8 cellular contexts compared by ENCODE assay signal in the genomic region with DNA sequence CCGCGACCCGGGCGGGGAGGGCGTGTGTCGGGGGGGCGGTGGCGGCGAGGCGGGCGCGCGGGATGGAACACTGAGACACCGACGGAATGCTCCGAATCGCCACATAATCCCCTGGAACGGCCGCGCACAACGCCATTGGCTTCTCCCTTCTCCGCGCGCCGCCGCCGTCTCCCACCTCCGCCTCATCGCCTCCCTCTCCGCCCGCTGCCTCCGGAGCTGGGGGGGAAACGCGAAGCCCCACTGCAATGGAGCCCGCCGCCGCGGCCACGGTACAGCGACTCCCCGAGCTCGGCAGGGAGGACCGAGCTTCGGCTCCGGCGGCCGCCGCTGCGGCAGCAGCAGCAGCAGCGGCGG. TPM values are rescaled to one million over a fixed set of nuclear protein-coding genes. Genes with fewer than 3 reads are reported as not detected.
DNase-seq lines count a peak whose midpoint lies in the region; ATAC-seq, FAIRE-seq and TF ChIP-seq lines count a peak whose summit lies in the region.

A gene (plus strand): TSS at position 103 of the 354 bp plus-strand sequence. CDS start 143 bp downstream, at position 246.

- TF ChIP-seq CTCF in AG10803 (conservative IDR thresholded peaks at IDR 0.05; ENCODE audit: low read length) (no peak), GM12878 (IDR thresholded peaks at IDR 0.05 in 2 of 3, conservative IDR thresholded peaks at IDR 0.05 in 1 of 3; ENCODE audit: control insufficient read depth in 2 of 3, extremely low read depth in 1 of 3, insufficient read depth in 1 of 3, low read depth in 3 of 3, low read length in 3 of 3) (no peak), lower leg skin (IDR thresholded peaks at IDR 0.05) (no peak), transverse colon (IDR thresholded peaks at IDR 0.05) (no peak)

- intact Hi-C loops in GM12878 (cut with micrococcal nuclease; ENCODE audit: unreplicated experiment): loop anchor here (1.0 to 10.0 kb wide), 6 partner anchors 123 to 719 kb away; a partner anchor contains a TSS
- intact Hi-C loops in lower leg skin (cut with DNase I; ENCODE audit: low total_unique reads): loop anchor here (10.0 kb wide), 2 partner anchors 99 to 259 kb away; no protein-coding TSS in a partner anchor
- intact Hi-C loops in transverse colon (cut with DNase I; ENCODE audit: low total_unique reads): loop anchor here (10.0 kb wide), 1 partner anchor 131 kb away; no protein-coding TSS in a partner anchor

- CTCF ChIA-PET in GM12878 (lab: Yijun Ruan, JAX): interaction anchor here (0.6 to 6.6 kb wide), 22 partner anchors 21 to 724 kb away, joined by 3 to 57 read pairs (median 4); no protein-coding TSS in a partner anchor

- no peaks in the 10 kb centered on the region for H3K36me3 ChIP-seq in GM12878 (ENCODE audit: control insufficient read depth in 2 of 2, insufficient read depth in 2 of 2, low read length in 1 of 2)
- H3K36me3 ChIP-seq in transverse colon: no peaks in the 10 kb centered on the region

- peak within 1 kb of the TSS; percentile 63 for H3K4me2 ChIP-seq in GM12878 (ENCODE audit: control insufficient read depth, insufficient read depth)

- no peak for DNase-seq in AG10803 (ENCODE audit: low read depth)
- DNase-seq in GM12878 (ENCODE audit: low read depth, low spot score): no peak
- DNase-seq in lower leg skin (ENCODE audit: low spot score in 2 of 2): no peak
- no peak for DNase-seq in transverse colon
- no peak for DNase-seq in GOT3 (lab: John Stamatoyannopoulos, UW)
- DNase-seq in cerebellar cortex (ENCODE audit: low spot score): no peak

- no TSS peak for BruUV-seq in GM12878 (replicated peaks; lab: Mats Ljungman, UMichigan)

- H3K27ac ChIP-seq in GM12878 (ENCODE audit: control insufficient read depth, insufficient read depth) (peak within 1 kb of the TSS; percentile 54), transverse colon (peak within 1 kb of the TSS; percentile 97 to 99 (median 98))

- peaks cover 24% of the 10 kb centered on the region for H3K79me2 ChIP-seq in GM12878 (ENCODE audit: control insufficient read depth, insufficient read depth, low read length)

- no peak for TF ChIP-seq RAD21 in GM12878 (IDR thresholded peaks at IDR 0.05; ENCODE audit: insufficient read depth, low read depth, low read length)

- H3K4me1 ChIP-seq in GM12878 (ENCODE audit: control insufficient read depth, insufficient read depth, low read length): 0 out of 2 replicates have a peak, but pooled peaks cover 2% of the 10 kb centered on the region
- peaks cover 6 to 42% (median 20%) of the 10 kb centered on the region in 4 donors for H3K4me1 ChIP-seq in transverse colon

- H3K27me3 ChIP-seq in GM12878 (replicated peaks in 1 of 2; ENCODE audit: control insufficient read depth in 2 of 2, insufficient read depth in 2 of 2, low read length in 1 of 2): no peaks in the 10 kb centered on the region
- no peaks in the 10 kb centered on the region for H3K27me3 ChIP-seq in transverse colon

- TF ChIP-seq EP300 in GM12878 (IDR thresholded peaks at IDR 0.05; ENCODE audit: borderline replicate concordance in 1 of 2, control insufficient read depth in 1 of 2, low read depth in 2 of 2, low read length in 2 of 2) (no peak), transverse colon (IDR thresholded peaks at IDR 0.05; ENCODE audit: low read depth) (no peak)

- no peaks in the 10 kb centered on the region for H3K9me3 ChIP-seq in GM12878 (replicated peaks; ENCODE audit: control insufficient read depth, insufficient read depth, low read length)
- H3K9me3 ChIP-seq in transverse colon: no peaks in the 10 kb centered on the region

- TF ChIP-seq POLR2A in GM12878 (IDR thresholded peaks at IDR 0.05; ENCODE audit: low read depth, low read length) (peak; percentile 57), lower leg skin (IDR thresholded peaks at IDR 0.05) (no peak), transverse colon (IDR thresholded peaks at IDR 0.05) (peak; percentile 63)

- H3K4me3 ChIP-seq in AG10803 (ENCODE audit: low read length) (peak within 1 kb of the TSS; percentile 70), GM12878 (peak within 1 kb of the TSS; percentile 79), lower leg skin (ENCODE audit: low read depth, poor library complexity, severe bottlenecking) (peak within 1 kb of the TSS; percentile 68), transverse colon (peak within 1 kb of the TSS; percentile 74 to 86 (median 79))

- RAD21 ChIA-PET in GM12878 (lab: Charles Lee; ENCODE audit: unreplicated experiment): interaction anchor here (0.6 to 1.8 kb wide), 18 partner anchors 18 to 789 kb away, joined by 3 to 48 read pairs (median 4); no protein-coding TSS in a partner anchor

- H3K9ac ChIP-seq in GM12878 (ENCODE audit: control insufficient read depth, insufficient read depth, low read length): peak within 1 kb of the TSS; percentile 61; the same call in 1 of the 2 replicates

- peak within 1 kb of the TSS; percentile 87 for H2AFZ ChIP-seq in GM12878 (ENCODE audit: control insufficient read depth, low read depth, low read length)

- in situ Hi-C loops in GM12878 (cut with MboI): loop anchor here (10.0 to 25.0 kb wide), 3 partner anchors 239 to 709 kb away; a partner anchor contains a TSS
- in situ Hi-C loops in transverse colon (cut with MboI; ENCODE audit: low pct_ligation_motif_present in 1 of 4, low pct_unique_long_range_greater_than_20kb in 1 of 4, low sequenced_read_pairs in 3 of 4): loop anchor here (10.0 to 25.0 kb wide), 6 partner anchors 239 to 722 kb away; a partner anchor contains a TSS

- POLR2A ChIA-PET in GM12878 (lab: Charles Lee): interaction anchor here (0.6 to 1.5 kb wide), 4 partner anchors 243 to 704 kb away, joined by 3 to 6 read pairs (median 4); no protein-coding TSS in a partner anchor

- SMC1A ChIA-PET in GM12878 (lab: Charles Lee; ENCODE audit: uncharacterized antibody, unreplicated experiment): interaction anchor here (0.6 to 2.5 kb wide), 9 partner anchors 14 to 717 kb away, joined by 3 to 36 read pairs (median 3); no protein-coding TSS in a partner anchor

- no peaks in the 10 kb centered on the region for H4K20me1 ChIP-seq in GM12878 (ENCODE audit: control insufficient read depth, insufficient read depth)

- no peak for FAIRE-seq in GM12878 (lab: Jason Lieb, UNC)

- WGBS in GM12878 (ENCODE audit: insufficient coverage, insufficient replicate concordance, low lambda C conversion rate, missing lambda C conversion rate): under 1% methylated on average over 21 of the region's 51 CpGs
- WGBS in lower leg skin, 2 donors: 0% methylated on average over 8 of the region's 51 CpGs; no CpG with 5 or more reads in 1 of the 2 donors
- 0% methylated on average over 26 of the region's 51 CpGs; no CpG with 5 or more reads in 1 of the 2 donors for WGBS in transverse colon (ENCODE audit: low coverage in 1 of 2), 2 donors

- ATAC-seq in GM19328 (IDR thresholded peaks at IDR 0.05; ENCODE audit: unreplicated experiment): peak; percentile 21
- peak; percentile 8 for ATAC-seq in HG03442 (IDR thresholded peaks at IDR 0.05; ENCODE audit: unreplicated experiment)
- ATAC-seq in GM12878: peak; percentile 40

TF ChIP-seq in GM12878, 131 proteins besides CTCF, POLR2A, EP300 and RAD21 (continues in another document):
- TF ChIP-seq SMAD5 (IDR thresholded peaks at IDR 0.05; ENCODE audit: low read depth) (no peak), SMARCA5 (IDR thresholded peaks at IDR 0.05) (0 out of 2 replicates have a peak, but pooled peaks have one; percentile 47), MTA2 (IDR thresholded peaks at IDR 0.05; ENCODE audit: low read depth) (no peak)
- TF ChIP-seq, protein P1, sequence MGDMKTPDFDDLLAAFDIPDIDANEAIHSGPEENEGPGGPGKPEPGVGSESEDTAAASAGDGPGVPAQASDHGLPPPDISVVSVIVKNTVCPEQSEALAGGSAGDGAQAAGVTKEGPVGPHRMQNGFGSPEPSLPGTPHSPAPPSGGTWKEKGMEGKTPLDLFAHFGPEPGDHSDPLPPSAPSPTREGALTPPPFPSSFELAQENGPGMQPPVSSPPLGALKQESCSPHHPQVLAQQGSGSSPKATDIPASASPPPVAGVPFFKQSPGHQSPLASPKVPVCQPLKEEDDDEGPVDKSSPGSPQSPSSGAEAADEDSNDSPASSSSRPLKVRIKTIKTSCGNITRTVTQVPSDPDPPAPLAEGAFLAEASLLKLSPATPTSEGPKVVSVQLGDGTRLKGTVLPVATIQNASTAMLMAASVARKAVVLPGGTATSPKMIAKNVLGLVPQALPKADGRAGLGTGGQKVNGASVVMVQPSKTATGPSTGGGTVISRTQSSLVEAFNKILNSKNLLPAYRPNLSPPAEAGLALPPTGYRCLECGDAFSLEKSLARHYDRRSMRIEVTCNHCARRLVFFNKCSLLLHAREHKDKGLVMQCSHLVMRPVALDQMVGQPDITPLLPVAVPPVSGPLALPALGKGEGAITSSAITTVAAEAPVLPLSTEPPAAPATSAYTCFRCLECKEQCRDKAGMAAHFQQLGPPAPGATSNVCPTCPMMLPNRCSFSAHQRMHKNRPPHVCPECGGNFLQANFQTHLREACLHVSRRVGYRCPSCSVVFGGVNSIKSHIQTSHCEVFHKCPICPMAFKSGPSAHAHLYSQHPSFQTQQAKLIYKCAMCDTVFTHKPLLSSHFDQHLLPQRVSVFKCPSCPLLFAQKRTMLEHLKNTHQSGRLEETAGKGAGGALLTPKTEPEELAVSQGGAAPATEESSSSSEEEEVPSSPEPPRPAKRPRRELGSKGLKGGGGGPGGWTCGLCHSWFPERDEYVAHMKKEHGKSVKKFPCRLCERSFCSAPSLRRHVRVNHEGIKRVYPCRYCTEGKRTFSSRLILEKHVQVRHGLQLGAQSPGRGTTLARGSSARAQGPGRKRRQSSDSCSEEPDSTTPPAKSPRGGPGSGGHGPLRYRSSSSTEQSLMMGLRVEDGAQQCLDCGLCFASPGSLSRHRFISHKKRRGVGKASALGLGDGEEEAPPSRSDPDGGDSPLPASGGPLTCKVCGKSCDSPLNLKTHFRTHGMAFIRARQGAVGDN (IDR thresholded peaks at IDR 0.05): peak; percentile 24

RNA-seq across cellular contexts. Expression of the gene that starts here (rescaled TPM):
- 15.6 and 19.1 TPM in 2 replicates for total RNA-seq in GM12878 (2013; cell fraction: nucleolus; rRNA removed)
- total RNA-seq in GM12878 (2014; rRNA removed): 3.5 and 3.9 TPM in 2 replicates
- total RNA-seq in GM12878 (2014; rRNA removed; fragmentation: Illumina TruSeq; extraction: Trizol): 3.0 and 3.4 TPM in 2 replicates
- total RNA-seq in GM12878 (2021): 4.8 and 7.0 TPM in 2 replicates
- polyA plus RNA-seq in GM12878 (2011; ENCODE audit: low read depth): 2.5 TPM
- 0.35 and 0.58 TPM in 2 replicates for polyA plus RNA-seq in GM12878 (2011; rRNA removed)
- 0.38 and 0.66 TPM in 2 replicates for polyA plus RNA-seq in GM12878 (2011; cell fraction: cytosol; rRNA removed)
- polyA plus RNA-seq in GM12878 (2011; cell fraction: nucleus; rRNA removed): 0.54 and 0.55 TPM in 2 replicates
- polyA plus RNA-seq in GM12878 (2012): 4.0 and 4.2 TPM in 2 replicates
- 4.7 and 6.2 TPM in 2 replicates for polyA plus RNA-seq in GM12878 (2014; fragmentation: Illumina TruSeq; extraction: Trizol)
- polyA plus RNA-seq in GM12878 (2014; fragmentation: Nextera tagmentation; extraction: Ambion mirVana): under 1 TPM; 0.42 to 0.53 TPM
- 1.9 and 3.0 TPM in 2 replicates for polyA plus RNA-seq in GM12878 (2014; rRNA removed)
- under 1 TPM; 0.42 to 0.82 TPM for polyA plus RNA-seq in GM12878 (2016; fragmentation: Nextera tagmentation; extraction: Ambion mirVana)
- 1.9 and 2.9 TPM in 2 replicates for polyA minus RNA-seq in GM12878 (2011; rRNA and poly(A)+ RNA removed)
- 0.52 and 3.1 TPM in 2 replicates for polyA minus RNA-seq in GM12878 (2011; cell fraction: cytosol; rRNA and poly(A)+ RNA removed)
- polyA minus RNA-seq in GM12878 (2011; cell fraction: nucleus; rRNA and poly(A)+ RNA removed): 1.8 and 2.5 TPM in 2 replicates
- total RNA-seq in lower leg skin: 10 to 100 TPM; 27.3 to 38.5 (median 33.1) TPM
- 10 to 100 TPM; 17.7 to 29.5 (median 25.5) TPM for total RNA-seq in transverse colon

Comparison
In these comparisons a context has a peak if more than half of its experiments do, and no peak if none do; other contexts are left out.
1. POLR2A ChIP-seq: peak in GM12878 (single experiment) and transverse colon (single experiment); none in lower leg skin (0 of 2).
2. Peak in every context shown above with its lines, with median percentiles within 50 percentile points of each other: H3K4me3 ChIP-seq and ATAC-seq.